ENCODE assay signal across 19 cellular contexts in genomic region chr3:26280517-26280916, GRCh38.
A peak's percentile ranks its signal among the peaks of the same experiment; 100 is the strongest.
DNase-seq lines count a peak whose midpoint lies in the region; ATAC-seq and TF ChIP-seq lines count a peak whose summit lies in the region.
"Had no signal": no experiment of that assay in that cellular context is flagged by ENCODE, and none has a peak within 500 bp of the region (broad histone marks: within the 10 kb centered on the region; RNA-seq: fewer than 3 reads in every experiment).

No MANE protein-coding gene starts in this region.

- no peaks in the 10 kb centered on the region for H3K4me1 ChIP-seq in KMS-11 (ENCODE audit: low read depth, poor library complexity, severe bottlenecking)
- peaks cover 21% of the 10 kb centered on the region for H3K4me1 ChIP-seq in body of pancreas
- H3K4me1 ChIP-seq: gastroesophageal sphincter, testis had no signal

- no peaks in the 10 kb centered on the region for H3K79me2 ChIP-seq in KMS-11 (ENCODE audit: insufficient read depth, low read depth)

- H3K27me3 ChIP-seq in KMS-11 (ENCODE audit: insufficient read depth, low read depth) (no peaks in the 10 kb centered on the region), body of pancreas (no peaks in the 10 kb centered on the region), kidney epithelial cell (ENCODE audit: control insufficient read depth, insufficient read depth, low read length) (no peaks in the 10 kb centered on the region)
- H3K27me3 ChIP-seq: dorsolateral prefrontal cortex, gastroesophageal sphincter, testis had no signal

- intact Hi-C loops in body of pancreas (cut with DNase I) = no loop called here

- no peaks in the 10 kb centered on the region for H4K20me1 ChIP-seq in KMS-11 (ENCODE audit: insufficient read depth)

- no peak for DNase-seq in body of pancreas
- DNase-seq in kidney epithelial cell (ENCODE audit: low read depth) = no peak
- DNase-seq in NCI-H226 = no peak
- DNase-seq in NK-92 (lab: John Stamatoyannopoulos, UW; ENCODE audit: unreplicated experiment) = no peak
- DNase-seq: activated CD4-positive, alpha-beta T cell treated with anti-CD3 and anti-CD28 coated beads, Interleukin-2, amount 10 ng/mL, durations not matched to agents 24 days and 14 days; activated CD8-positive, alpha-beta memory T cell treated with anti-CD3 and anti-CD28 coated beads, Interleukin-2, amount 50 U/mL, for 48 hours; activated gamma-delta T cell treated with Interleukin-2 at 50 U/mL for 16 hours; dorsolateral prefrontal cortex; EL; NCI-H1436 treated with DMSO at 0.1 percent for 48 hours; NCI-H774; right cardiac atrium; stimulated activated CD4-positive, alpha-beta T cell treated with anti-CD3 and anti-CD28 coated beads, Interleukin-15, amount 100 ng/mL, for 24 hours; testis had no signal

- H3K9ac ChIP-seq in KMS-11 = no peak overlapping the region

- H3K36me3 ChIP-seq in KMS-11 (ENCODE audit: insufficient read depth) = no peaks in the 10 kb centered on the region
- no peaks in the 10 kb centered on the region for H3K36me3 ChIP-seq in body of pancreas (replicated peaks in 1 of 2; ENCODE audit: insufficient read depth in 1 of 2, low read depth in 2 of 2)
- no peaks in the 10 kb centered on the region for H3K36me3 ChIP-seq in kidney epithelial cell (ENCODE audit: control insufficient read depth, insufficient read depth, low read length)
- H3K36me3 ChIP-seq: gastroesophageal sphincter had no signal

- ATAC-seq in body of pancreas (no peak), GM18505 (IDR thresholded peaks at IDR 0.05; ENCODE audit: unreplicated experiment) (no peak)
- ATAC-seq: gastroesophageal sphincter, right cardiac atrium had no signal

- WGBS in body of pancreas, 2 donors = 83 to 91% methylated on average over 2 of the region's 2 CpGs

- H3K27ac ChIP-seq in C4-2B (no peak overlapping the region), KMS-11 (no peak overlapping the region), body of pancreas (peak overlapping the region; percentile 35 to 78 (median 60))
- H3K27ac ChIP-seq: dorsolateral prefrontal cortex, gastroesophageal sphincter, RWPE1, testis had no signal

- TF ChIP-seq POLR2A in body of pancreas (IDR thresholded peaks at IDR 0.05) (no peak), GM18505 (IDR thresholded peaks at IDR 0.05; ENCODE audit: borderline replicate concordance, extremely low read depth, insufficient read depth, insufficient read length) (no peak)

- H3K9me3 ChIP-seq in body of pancreas = peaks cover 0 to 14% (median 0%) of the 10 kb centered on the region in 3 donors
- H3K9me3 ChIP-seq: testis had no signal

- TF ChIP-seq CTCF in C4-2B (conservative IDR thresholded peaks at IDR 0.05) (peak; percentile 36), KMS-11 (conservative IDR thresholded peaks at IDR 0.05; ENCODE audit: low read depth, low read length) (0 out of 2 replicates have a peak, but pooled peaks have one; percentile 17), body of pancreas (IDR thresholded peaks at IDR 0.05) (peak in 1 of 7 experiments; percentile 4), kidney epithelial cell (IDR thresholded peaks at IDR 0.05; ENCODE audit: insufficient read depth, low read length, poor library complexity, severe bottlenecking) (peak; percentile 17)

- H2AFZ ChIP-seq in KMS-11 (ENCODE audit: low read depth) = no peak overlapping the region

- H3K4me3 ChIP-seq in KMS-11 (IDR thresholded peaks at IDR 0.05; ENCODE audit: insufficient read depth, low read depth, low read length) (no peak overlapping the region), body of pancreas (no peak overlapping the region), kidney epithelial cell (ENCODE audit: low read depth, low read length) (no peak overlapping the region)
- H3K4me3 ChIP-seq: dorsolateral prefrontal cortex, gastroesophageal sphincter, testis had no signal

- H3K4me2 ChIP-seq in KMS-11 = no peak overlapping the region

Comparison
In these comparisons a context has a peak if more than half of its experiments do, and no peak if none do; other contexts are left out.
1. H3K27ac ChIP-seq: peak in body of pancreas (4 of 4); none in C4-2B (single experiment) and KMS-11 (single experiment).